ENCODE assay signal across 20 cellular contexts in genomic region chr16:58588406-58588805, GRCh38.
"Had no signal": no experiment of that assay in that cellular context is flagged by ENCODE, and none has a peak within 500 bp of the region (broad histone marks: within the 10 kb centered on the region; RNA-seq: fewer than 3 reads in every experiment).

No MANE protein-coding gene starts in this region.

- H3K9me3 ChIP-seq: gastrocnemius medialis, heart left ventricle, lower lobe of right lung, prostate gland, right atrium auricular region, sigmoid colon, suprapubic skin, thyroid gland, vagina had no signal

- DNase-seq: dorsolateral prefrontal cortex; effector CD4-positive, alpha-beta T cell; foreskin fibroblast; gastrocnemius medialis; heart left ventricle; kidney glomerular epithelial cell; left colon; left ventricle myocardium superior; lower lobe of right lung; nucleus accumbens; sigmoid colon; stimulated activated naive CD4-positive, alpha-beta T cell; stimulated activated naive CD8-positive, alpha-beta T cell treated with anti-CD3 and anti-CD28 coated beads, Interleukin-15, amount 100 ng/mL, for 72 hours; thyroid gland; trophoblast cell had no signal

- H3K9me3 Mint-ChIP-seq: nephron progenitor cell; stimulated activated naive CD8-positive, alpha-beta T cell treated with anti-CD3 and anti-CD28 coated beads, Interleukin-15, amount 100 ng/mL, for 72 hours had no signal

- H3K27ac Mint-ChIP-seq: stimulated activated naive CD8-positive, alpha-beta T cell treated with anti-CD3 and anti-CD28 coated beads, Interleukin-15, amount 100 ng/mL, for 72 hours had no signal

- H3K27me3 Mint-ChIP-seq: stimulated activated naive CD8-positive, alpha-beta T cell treated with anti-CD3 and anti-CD28 coated beads, Interleukin-15, amount 100 ng/mL, for 72 hours had no signal

- ATAC-seq: gastrocnemius medialis; heart left ventricle; left colon; left ventricle myocardium superior; lower lobe of right lung; stimulated activated naive CD8-positive, alpha-beta T cell treated with anti-CD3 and anti-CD28 coated beads, Interleukin-15, amount 100 ng/mL, for 72 hours had no signal

- H3K4me3 Mint-ChIP-seq: stimulated activated naive CD8-positive, alpha-beta T cell treated with anti-CD3 and anti-CD28 coated beads, Interleukin-15, amount 100 ng/mL, for 72 hours had no signal
